Comparison of ENCODE assay signal across 22 cellular contexts in genomic region chr5:129241755-129242154, GRCh38.
DNase-seq lines count a peak whose midpoint lies in the region; ATAC-seq and TF ChIP-seq lines count a peak whose summit lies in the region.
"Had no signal": no experiment of that assay in that cellular context is flagged by ENCODE, and none has a peak within 500 bp of the region (broad histone marks: within the 10 kb centered on the region; RNA-seq: fewer than 3 reads in every experiment).

No MANE protein-coding gene starts in this region.

- no peak overlapping the region for H3K9ac ChIP-seq in parathyroid adenoma
- H3K9ac ChIP-seq: BLaER1, SK-N-SH had no signal

- H3K79me2 ChIP-seq in parathyroid adenoma = no peaks in the 10 kb centered on the region

- ATAC-seq in HG03045 (IDR thresholded peaks at IDR 0.05; ENCODE audit: unreplicated experiment) = no peak
- ATAC-seq: GM12878 had no signal

- DNase-seq in DMS53 (lab: John Stamatoyannopoulos, UW) = peak; percentile 91
- DNase-seq in NCI-H748 (lab: John Stamatoyannopoulos, UW; ENCODE audit: unreplicated experiment) = peak; percentile 61
- DNase-seq in epithelial cell of prostate (ENCODE audit: low read depth, low spot score) = peak; percentile 24
- DNase-seq in DMS79 treated with DMSO at 0.1 percent for 48 hours (lab: John Stamatoyannopoulos, UW) = no peak
- DNase-seq in iPS-NIHi11 (ENCODE audit: low spot score) = no peak
- DNase-seq: CD4-positive, CD25-positive, alpha-beta regulatory T cell; DMS153; GDM1; H7; IMR-90; KG1; MG63; NCI-H2029; NCI-H446 treated with DMSO at 0.1 percent for 48 hours; RPMI8226; SHP77 treated with DMSO at 0.1 percent for 48 hours; SK-N-SH; SW 1271 had no signal

- H3K4me2 ChIP-seq in parathyroid adenoma (ENCODE audit: low read length) = peak overlapping the region; percentile 18
- H3K4me2 ChIP-seq: BLaER1, SK-N-SH had no signal

- H3K27ac ChIP-seq in epithelial cell of prostate (no peak overlapping the region), parathyroid adenoma (no peak overlapping the region)
- H3K27ac ChIP-seq: BLaER1 had no signal

- no peaks in the 10 kb centered on the region for H3K36me3 ChIP-seq in parathyroid adenoma (ENCODE audit: control insufficient read depth, insufficient read depth, low read length)
- H3K36me3 ChIP-seq: BLaER1, MG63 had no signal

- no peak overlapping the region for H3K4me3 ChIP-seq in parathyroid adenoma (ENCODE audit: low read depth, low read length)
- H3K4me3 ChIP-seq: BLaER1, GM12878, MG63 had no signal

- no peak overlapping the region for H2AFZ ChIP-seq in parathyroid adenoma

- no peak for TF ChIP-seq CTCF in parathyroid adenoma (IDR thresholded peaks at IDR 0.05)

- no peaks in the 10 kb centered on the region for H3K4me1 ChIP-seq in parathyroid adenoma
- H3K4me1 ChIP-seq: BLaER1 had no signal

- H3K9me3 ChIP-seq in parathyroid adenoma (ENCODE audit: control insufficient read depth, low read length) = no peaks in the 10 kb centered on the region
- H3K9me3 ChIP-seq: BLaER1, MG63 had no signal

- H3K27me3 ChIP-seq in parathyroid adenoma (ENCODE audit: control insufficient read depth, insufficient read depth, low read length) = no peaks in the 10 kb centered on the region
- H3K27me3 ChIP-seq: BLaER1, MG63 had no signal

Comparison
In these comparisons a context has a peak if more than half of its experiments do, and no peak if none do; other contexts are left out.
1. DNase-seq: peak in DMS53 (single experiment), NCI-H748 (single experiment) and epithelial cell of prostate (single experiment); none in DMS79 treated with DMSO at 0.1 percent for 48 hours (single experiment) and iPS-NIHi11 (single experiment).